Comparison of ENCODE assay signal across 28 cellular contexts in the genomic region with DNA sequence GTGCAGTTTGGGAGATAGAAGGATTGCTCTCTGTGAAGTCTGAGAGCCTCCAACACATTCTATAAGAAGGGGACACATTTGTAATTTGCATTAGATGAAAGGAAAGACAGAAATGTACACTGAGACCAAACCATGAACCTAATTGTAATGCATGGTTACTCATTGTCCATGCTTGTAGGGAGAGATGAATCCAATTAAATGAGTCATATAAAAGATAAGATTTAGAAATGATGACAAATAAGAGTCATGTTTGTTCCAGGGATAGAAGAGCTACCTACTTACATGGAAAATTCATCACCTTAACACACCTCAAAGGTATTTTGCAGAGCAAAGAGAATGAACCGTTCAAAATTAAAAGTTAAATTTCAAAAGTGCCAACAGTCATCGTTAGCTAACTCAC.
"Had no signal": no experiment of that assay in that cellular context is flagged by ENCODE, and none has a peak within 500 bp of the region (broad histone marks: within the 10 kb centered on the region; RNA-seq: fewer than 3 reads in every experiment).

No MANE protein-coding gene starts in this region.

- H3K27me3 ChIP-seq: cardiac muscle cell, colonic mucosa, dorsolateral prefrontal cortex, heart left ventricle, neural progenitor cell, right atrium auricular region, spleen, suprapubic skin, tibial artery, upper lobe of right lung had no signal

- ATAC-seq: effector memory CD8-positive, alpha-beta T cell; heart left ventricle; natural killer cell; upper lobe of right lung had no signal

- FAIRE-seq: kidney had no signal

- H3K27ac ChIP-seq: cardiac muscle cell, colonic mucosa, dorsolateral prefrontal cortex, heart left ventricle, neural progenitor cell, right atrium auricular region, spleen, suprapubic skin, tibial artery, upper lobe of right lung had no signal

- DNase-seq: activated CD4-positive, alpha-beta memory T cell treated with anti-CD3 and anti-CD28 coated beads for 36 hours; activated CD4-positive, alpha-beta T cell treated with anti-CD3 and anti-CD28 coated beads, Interleukin-2, amount 10 ng/mL, durations not matched to agents 24 days and 14 days; activated CD4-positive, CD25-positive, alpha-beta regulatory T cell treated with anti-CD3 and anti-CD28 coated beads, Interleukin-2, amount 50 U/mL, for 72 hours; activated CD8-positive, alpha-beta memory T cell treated with anti-CD3 and anti-CD28 coated beads, Interleukin-2, amount 50 U/mL, for 4 hours; activated gamma-delta T cell; activated naive CD4-positive, alpha-beta T cell treated with anti-CD3 and anti-CD28 coated beads, Interleukin-2, amount 10 ng/mL, durations not matched to agents 7 days and 5 days; activated T-cell treated with anti-CD3 and anti-CD28 coated beads, Interleukin-2, amount 50 U/mL, for 1 hour; amygdala; cerebellar nuclear complex; colonic mucosa; dorsolateral prefrontal cortex; effector memory CD8-positive, alpha-beta T cell; erythroblast; heart left ventricle; hypothalamus; immature natural killer cell; kidney; natural killer cell; occipital lobe; spleen; stimulated activated naive CD4-positive, alpha-beta T cell; T1000; tibial artery; upper lobe of right lung had no signal

- H3K4me3 ChIP-seq: cardiac muscle cell, colonic mucosa, dorsolateral prefrontal cortex, heart left ventricle, neural progenitor cell, right atrium auricular region, spleen, suprapubic skin, tibial artery, upper lobe of right lung had no signal

- H3K36me3 ChIP-seq: cardiac muscle cell, colonic mucosa, neural progenitor cell, right atrium auricular region, spleen, suprapubic skin, upper lobe of right lung had no signal

- H3K4me1 ChIP-seq: colonic mucosa, neural progenitor cell, right atrium auricular region, spleen, suprapubic skin, upper lobe of right lung had no signal

- H3K9me3 ChIP-seq: colonic mucosa, upper lobe of right lung had no signal
